ENCODE assay signal across 15 cellular contexts in genomic region chr10:93826355-93826754, GRCh38.
A peak's percentile ranks its signal among the peaks of the same experiment; 100 is the strongest.
DNase-seq lines count a peak whose midpoint lies in the region; ATAC-seq and TF ChIP-seq lines count a peak whose summit lies in the region.
"Had no signal": no experiment of that assay in that cellular context is flagged by ENCODE, and none has a peak within 500 bp of the region (broad histone marks: within the 10 kb centered on the region; RNA-seq: fewer than 3 reads in every experiment).

No MANE protein-coding gene starts in this region.

- DNase-seq in GM03348 (ENCODE audit: low spot score) (peak; percentile 36), NCI-H146 (lab: John Stamatoyannopoulos, UW) (peak; percentile 75), caudate nucleus (lab: John Stamatoyannopoulos, UW) (no peak), osteocyte (ENCODE audit: extremely low spot score, unreplicated experiment) (no peak), NCI-H510A treated with DMSO at 0.1 percent for 48 hours (lab: John Stamatoyannopoulos, UW) (no peak), Peyer's patch (no peak)
- DNase-seq: activated naive CD8-positive, alpha-beta T cell treated with anti-CD3 and anti-CD28 coated beads, Interleukin-2, amount 50 U/mL, for 24 hours; activated T-cell treated with anti-CD3 and anti-CD28 coated beads, Interleukin-2, amount 50 U/mL, for 72 hours; HCEC 1CT; lower lobe of right lung; NCI-H446 treated with DMSO at 0.1 percent for 48 hours; nephron progenitor cell; stimulated activated naive CD4-positive, alpha-beta T cell treated with Interleukin-2 at 50 U/mL for 16 hours had no signal

- no peak for TF ChIP-seq CTCF in osteocyte (IDR thresholded peaks at IDR 0.05)
- no peak for TF ChIP-seq CTCF in Peyer's patch (IDR thresholded peaks at IDR 0.05)

- no peak for ATAC-seq in HG03025 (IDR thresholded peaks at IDR 0.05; ENCODE audit: low FRiP score, unreplicated experiment)
- ATAC-seq: activated naive CD8-positive, alpha-beta T cell treated with anti-CD3 and anti-CD28 coated beads, Interleukin-2, amount 50 U/mL, for 24 hours; activated T-cell treated with anti-CD3 and anti-CD28 coated beads, Interleukin-2, amount 50 U/mL, for 72 hours; lower lobe of right lung had no signal

- H3K36me3 Mint-ChIP-seq in osteocyte (ENCODE audit: unreplicated experiment), result no peaks in the 10 kb centered on the region

- peaks cover 13% of the 10 kb centered on the region for H3K27me3 Mint-ChIP-seq in osteocyte (ENCODE audit: unreplicated experiment)

- no peaks in the 10 kb centered on the region for H3K9me3 Mint-ChIP-seq in osteocyte (ENCODE audit: unreplicated experiment)
- H3K9me3 Mint-ChIP-seq: activated naive CD8-positive, alpha-beta T cell treated with anti-CD3 and anti-CD28 coated beads, Interleukin-2, amount 50 U/mL, for 24 hours; activated T-cell treated with anti-CD3 and anti-CD28 coated beads, Interleukin-2, amount 50 U/mL, for 72 hours; nephron progenitor cell had no signal

- H3K4me1 Mint-ChIP-seq in osteocyte (ENCODE audit: unreplicated experiment), result peaks cover 13% of the 10 kb centered on the region
- H3K4me1 Mint-ChIP-seq: activated naive CD8-positive, alpha-beta T cell treated with anti-CD3 and anti-CD28 coated beads, Interleukin-2, amount 50 U/mL, for 24 hours had no signal

- TF ChIP-seq POLR2A in Peyer's patch (IDR thresholded peaks at IDR 0.05), result no peak

- no peaks in the 10 kb centered on the region for H3K36me3 ChIP-seq in Peyer's patch
- H3K36me3 ChIP-seq: lower lobe of right lung had no signal

- H3K4me1 ChIP-seq in Peyer's patch, result no peaks in the 10 kb centered on the region
- H3K4me1 ChIP-seq: lower lobe of right lung had no signal

- peak overlapping the region; percentile 71 for H3K27ac Mint-ChIP-seq in osteocyte (ENCODE audit: unreplicated experiment)
- H3K27ac Mint-ChIP-seq: activated naive CD8-positive, alpha-beta T cell treated with anti-CD3 and anti-CD28 coated beads, Interleukin-2, amount 50 U/mL, for 24 hours; activated T-cell treated with anti-CD3 and anti-CD28 coated beads, Interleukin-2, amount 50 U/mL, for 72 hours; nephron progenitor cell had no signal

- H3K4me3 ChIP-seq in Peyer's patch, result no peak overlapping the region
- H3K4me3 ChIP-seq: coronary artery, lower lobe of right lung had no signal

- no peak overlapping the region for H3K4me3 Mint-ChIP-seq in osteocyte (ENCODE audit: unreplicated experiment)
- H3K4me3 Mint-ChIP-seq: activated naive CD8-positive, alpha-beta T cell treated with anti-CD3 and anti-CD28 coated beads, Interleukin-2, amount 50 U/mL, for 24 hours; activated T-cell treated with anti-CD3 and anti-CD28 coated beads, Interleukin-2, amount 50 U/mL, for 72 hours; nephron progenitor cell had no signal

- H3K9me3 ChIP-seq in Peyer's patch, result no peaks in the 10 kb centered on the region
- H3K9me3 ChIP-seq: lower lobe of right lung had no signal

- H3K27ac ChIP-seq in caudate nucleus (ENCODE audit: low read depth, low read length), result peak overlapping the region; percentile 64
- no peak overlapping the region for H3K27ac ChIP-seq in Peyer's patch
- H3K27ac ChIP-seq: coronary artery, lower lobe of right lung had no signal

- H3K27me3 ChIP-seq in Peyer's patch, result no peaks in the 10 kb centered on the region

Comparison
In these comparisons a context has a peak if more than half of its experiments do, and no peak if none do; other contexts are left out.
1. DNase-seq: peak in GM03348 (single experiment) and NCI-H146 (single experiment); none in caudate nucleus (0 of 61), osteocyte (single experiment), NCI-H510A treated with DMSO at 0.1 percent for 48 hours (single experiment) and Peyer's patch (0 of 3).